ENCODE assay signal across 8 cellular contexts in genomic region chr5:112160652-112161391, GRCh38.
A peak's percentile ranks its signal among the peaks of the same experiment; 100 is the strongest.
DNase-seq lines count a peak whose midpoint lies in the region; ATAC-seq and TF ChIP-seq lines count a peak whose summit lies in the region.

No MANE protein-coding gene starts in this region.

- peak; percentile 99 for TF ChIP-seq CTCF in astrocyte of the spinal cord (IDR thresholded peaks at IDR 0.05; ENCODE audit: low read depth, low read length)

- in situ Hi-C loops in astrocyte of the spinal cord (cut with HindIII; ENCODE audit: low sequenced_read_pairs): no loop called here

- H3K4me3 ChIP-seq in astrocyte of the spinal cord (ENCODE audit: low read depth, low read length): peak overlapping the region; percentile 98

- peak; percentile 84 for DNase-seq in A172 (ENCODE audit: low spot score)
- peak; percentile 58 to 75 for DNase-seq in NCI-H1930 (lab: John Stamatoyannopoulos, UW)
- DNase-seq in T1000 (lab: John Stamatoyannopoulos, UW): peak; percentile 88
- peak; percentile 92 for DNase-seq in astrocyte of the spinal cord (ENCODE audit: low read depth, low spot score)
- DNase-seq in hippocampal formation (lab: John Stamatoyannopoulos, UW): peak; percentile 89 to 90
- peak; percentile 96 for DNase-seq in sciatic nerve (ENCODE audit: low spot score)

- intact Hi-C loops in sciatic nerve (cut with DNase I): no loop called here

- ATAC-seq in GM18508 (IDR thresholded peaks at IDR 0.05; ENCODE audit: insufficient read depth, unreplicated experiment) (peak; percentile 89), HG02981 (IDR thresholded peaks at IDR 0.05; ENCODE audit: unreplicated experiment) (peak; percentile 95), sciatic nerve (peak; percentile 97)

Comparison
In these comparisons a context has a peak if more than half of its experiments do, and no peak if none do; other contexts are left out.
1. Peak in every context shown above with its lines: DNase-seq, ATAC-seq and H3K4me3 ChIP-seq.